10 cellular contexts compared by ENCODE assay signal in the genomic region with DNA sequence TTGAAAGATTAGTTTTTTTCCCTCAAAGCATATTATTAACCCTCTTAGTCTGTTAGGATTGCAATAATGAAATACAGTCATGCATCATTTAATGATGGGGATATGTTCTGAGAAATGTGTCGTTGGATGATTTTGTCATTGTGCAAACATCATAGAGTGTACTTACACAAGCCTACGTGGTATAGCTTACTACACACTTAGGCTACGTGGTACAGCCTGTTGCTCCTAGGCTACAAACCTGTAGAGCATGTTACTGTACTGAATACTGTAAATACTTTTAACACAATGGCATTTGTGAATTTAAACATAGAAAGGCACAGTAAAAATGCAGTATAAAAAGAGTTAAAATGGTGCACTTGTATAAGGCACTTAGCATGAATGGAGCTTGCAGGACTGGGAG.
"Had no signal": no experiment of that assay in that cellular context is flagged by ENCODE, and none has a peak within 500 bp of the region (broad histone marks: within the 10 kb centered on the region; RNA-seq: fewer than 3 reads in every experiment).

No MANE protein-coding gene starts in this region.

- H3K4me3 ChIP-seq: GM23338, K562 had no signal

- ATAC-seq: GM23338, K562 had no signal

- FAIRE-seq: H1, H54, HTR-8/SVneo, K562 had no signal

- H3K4me2 ChIP-seq: GM23338 had no signal

- DNase-seq: H9, HCEC 1CT, HFFc6, IMR-90, KG1 had no signal

- H2AFZ ChIP-seq: GM23338 had no signal
